ENCODE assay signal across 17 cellular contexts in the genomic region with DNA sequence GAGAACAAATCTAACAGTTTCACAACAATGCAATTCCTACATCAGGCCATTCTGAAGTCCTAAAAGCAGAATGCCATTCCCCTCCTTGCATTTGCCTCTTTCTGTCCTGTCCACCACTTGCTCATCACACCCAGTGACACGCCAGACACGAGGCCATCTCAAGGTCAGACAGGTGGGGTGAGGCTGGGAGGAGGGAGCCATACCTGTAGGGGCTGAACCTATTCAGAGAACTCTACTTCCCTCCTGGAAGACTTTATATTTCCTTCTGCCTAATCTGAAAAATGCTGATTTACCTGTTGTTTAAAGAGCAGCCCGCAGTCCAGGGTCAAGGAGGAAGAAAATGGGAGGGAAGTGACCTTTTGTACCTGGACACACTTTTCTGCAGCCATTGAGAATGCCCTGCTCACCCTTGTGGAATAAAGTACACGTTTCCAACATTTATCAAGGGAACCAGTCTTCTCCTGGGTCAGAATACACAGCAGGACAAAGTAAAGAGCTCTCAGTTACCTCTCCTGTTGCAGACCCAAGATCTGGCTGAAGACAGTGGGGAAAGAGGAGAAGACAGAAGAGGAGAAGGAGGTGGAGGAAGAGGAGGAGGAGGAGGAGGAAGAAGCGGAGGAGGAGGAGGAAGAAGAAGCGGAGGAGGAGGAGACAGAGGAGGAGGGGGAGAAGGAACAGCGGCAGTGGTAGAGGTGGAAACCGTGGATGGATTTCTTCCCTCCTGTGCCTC. TPM values are rescaled to one million over a fixed set of nuclear protein-coding genes. Genes with fewer than 3 reads are reported as not detected.
DNase-seq lines count a peak whose midpoint lies in the region; ATAC-seq and TF ChIP-seq lines count a peak whose summit lies in the region.
"Had no signal": no experiment of that assay in that cellular context is flagged by ENCODE, and none has a peak within 500 bp of the region (broad histone marks: within the 10 kb centered on the region; RNA-seq: fewer than 3 reads in every experiment).

No MANE protein-coding gene starts in this region.

- CTCF ChIA-PET in mammary epithelial cell (lab: Charles Lee; ENCODE audit: low non-redundant PET), result no interaction called here

- H3K4me3 ChIP-seq in breast epithelium (no peak overlapping the region), mammary epithelial cell (replicated peaks in 1 of 3; ENCODE audit: insufficient read depth in 1 of 3, low read depth in 2 of 3, low read length in 3 of 3) (no peak overlapping the region), duodenal mucosa (ENCODE audit: low read depth in 1 of 2, low read length in 2 of 2) (peak overlapping the region; percentile 73 to 75), upper lobe of right lung (no peak overlapping the region), coronary artery (no peak overlapping the region), adrenal gland (no peak overlapping the region)

- no peaks in the 10 kb centered on the region for H4K20me1 ChIP-seq in mammary epithelial cell (ENCODE audit: insufficient read depth, low read length)

- H3K9ac ChIP-seq in mammary epithelial cell (ENCODE audit: insufficient read depth, low read length) (no peak overlapping the region), duodenal mucosa (ENCODE audit: low read depth in 1 of 2, low read length in 2 of 2) (peak overlapping the region in 1 of 2 donors; percentile 86)

- in situ Hi-C loops in mammary epithelial cell (cut with MboI; ENCODE audit: low sequenced_read_pairs in 2 of 2), result no loop called here

- dilution Hi-C loops in mammary epithelial cell (cut with HindIII; ENCODE audit: low sequenced_read_pairs), result loop anchor here (5.0 kb wide), 1 partner anchor 35 kb away; no protein-coding TSS in a partner anchor

- H3K27me3 ChIP-seq in breast epithelium (no peaks in the 10 kb centered on the region), mammary epithelial cell (ENCODE audit: insufficient read depth, low read length) (no peaks in the 10 kb centered on the region), duodenal mucosa (ENCODE audit: control insufficient read depth in 1 of 2, insufficient read depth in 2 of 2, low read length in 2 of 2) (no peaks in the 10 kb centered on the region), upper lobe of right lung (no peaks in the 10 kb centered on the region), adrenal gland (no peaks in the 10 kb centered on the region)

- WGBS in mammary epithelial cell (ENCODE audit: low coverage, missing lambda C conversion rate), result 97% methylated on average over 8 of the region's 8 CpGs
- WGBS in adrenal gland, 4 donors, result 64 to 73% (median 67%) methylated on average over 8 of the region's 8 CpGs

- H3K4me3 Mint-ChIP-seq in naive B cell, result peak overlapping the region; percentile 88 to 100 (median 96)
- H3K4me3 Mint-ChIP-seq: activated CD4-positive, alpha-beta T cell treated with anti-CD3 and anti-CD28 coated beads for 36 hours; activated T-cell treated with anti-CD3 and anti-CD28 coated beads, Interleukin-2, amount 50 U/mL, for 24 hours; natural killer cell treated with Interleukin-12 subunit alpha and Interleukin-12 subunit beta and Interleukin-15 and Interleukin-18, amount 100 ng/mL, for 72 hours had no signal

- DNase-seq in breast epithelium (ENCODE audit: low spot score in 2 of 2) (no peak), mammary epithelial cell (no peak), naive B cell (no peak), upper lobe of right lung (no peak), NCI-H187 (lab: John Stamatoyannopoulos, UW) (no peak), coronary artery (ENCODE audit: low spot score) (no peak), adrenal gland (no peak)
- DNase-seq: activated CD4-positive, alpha-beta T cell treated with anti-CD3 and anti-CD28 coated beads for 36 hours; activated T-cell treated with anti-CD3 and anti-CD28 coated beads, Interleukin-2, amount 50 U/mL, for 24 hours; islet precursor cell; NCI-H1048; NCI-H2227 treated with DMSO at 0.1 percent for 48 hours; PC-3; right cardiac atrium had no signal

- H3K9me3 ChIP-seq in breast epithelium (no peaks in the 10 kb centered on the region), mammary epithelial cell (replicated peaks; ENCODE audit: insufficient read depth, low read length) (no peaks in the 10 kb centered on the region), duodenal mucosa (ENCODE audit: control insufficient read depth in 1 of 2, low read length in 2 of 2) (no peaks in the 10 kb centered on the region), upper lobe of right lung (no peaks in the 10 kb centered on the region), adrenal gland (replicated peaks in 1 of 3) (no peaks in the 10 kb centered on the region)

- no peak for TF ChIP-seq CTCF in breast epithelium (IDR thresholded peaks at IDR 0.05)
- TF ChIP-seq CTCF in mammary epithelial cell (conservative IDR thresholded peaks at IDR 0.05 in 1 of 2, IDR thresholded peaks at IDR 0.05 in 1 of 2; ENCODE audit: extremely low read depth in 1 of 2, insufficient read depth in 1 of 2, low read depth in 1 of 2, low read length in 2 of 2), result no peak
- TF ChIP-seq CTCF in upper lobe of right lung (IDR thresholded peaks at IDR 0.05), result no peak
- no peak for TF ChIP-seq CTCF in coronary artery (IDR thresholded peaks at IDR 0.05)
- no peak for TF ChIP-seq CTCF in adrenal gland (IDR thresholded peaks at IDR 0.05)

- peaks cover 67 to 79% (median 68%) of the 10 kb centered on the region in 3 donors for H3K4me1 Mint-ChIP-seq in naive B cell

- peak overlapping the region; percentile 59 to 64 for H3K27ac ChIP-seq in breast epithelium
- H3K27ac ChIP-seq in mammary epithelial cell (ENCODE audit: insufficient read depth, low read depth, low read length), result no peak overlapping the region
- H3K27ac ChIP-seq in duodenal mucosa (ENCODE audit: low read depth, low read length), result peak overlapping the region; percentile 28
- H3K27ac ChIP-seq in upper lobe of right lung, result peak overlapping the region; percentile 83
- H3K27ac ChIP-seq in coronary artery, result peak overlapping the region in 1 of 2 donors; percentile 50
- peak overlapping the region in 2 of 5 donors; percentile 30 to 36 for H3K27ac ChIP-seq in adrenal gland

- peaks cover 3% of the 10 kb centered on the region for H3K79me2 ChIP-seq in mammary epithelial cell (ENCODE audit: insufficient read depth, low read length)

- intact Hi-C loops in breast epithelium (cut with DNase I; ENCODE audit: low total_unique reads) (no loop called here), mammary epithelial cell (cut with micrococcal nuclease) (no loop called here), upper lobe of right lung (cut with DNase I) (no loop called here), adrenal gland (cut with DNase I) (no loop called here)

- peaks cover 15 to 20% of the 10 kb centered on the region in 2 donors for H3K36me3 Mint-ChIP-seq in naive B cell
- H3K36me3 Mint-ChIP-seq: natural killer cell treated with Interleukin-12 subunit alpha and Interleukin-12 subunit beta and Interleukin-15 and Interleukin-18, amount 100 ng/mL, for 72 hours had no signal

- peaks cover 0 to 4% (median 0%) of the 10 kb centered on the region in 7 donors for H3K9me3 Mint-ChIP-seq in naive B cell
- H3K9me3 Mint-ChIP-seq: activated T-cell treated with anti-CD3 and anti-CD28 coated beads, Interleukin-2, amount 50 U/mL, for 24 hours; natural killer cell treated with Interleukin-12 subunit alpha and Interleukin-12 subunit beta and Interleukin-15 and Interleukin-18, amount 100 ng/mL, for 72 hours had no signal

- H3K36me3 ChIP-seq in breast epithelium, result no peaks in the 10 kb centered on the region
- H3K36me3 ChIP-seq in mammary epithelial cell (ENCODE audit: insufficient read depth, low read length), result no peaks in the 10 kb centered on the region
- H3K36me3 ChIP-seq in duodenal mucosa (ENCODE audit: control insufficient read depth in 1 of 2, insufficient read depth in 2 of 2, low read length in 2 of 2), result no peaks in the 10 kb centered on the region
- H3K36me3 ChIP-seq in upper lobe of right lung, result no peaks in the 10 kb centered on the region
- H3K36me3 ChIP-seq in adrenal gland (replicated peaks in 1 of 2), result no peaks in the 10 kb centered on the region

- no peak overlapping the region for H2AFZ ChIP-seq in mammary epithelial cell (ENCODE audit: low read depth, low read length)

- no TSS peak for BruUV-seq in mammary epithelial cell (replicated peaks; lab: Mats Ljungman, UMichigan)

- H3K4me1 ChIP-seq in breast epithelium, result peaks cover 0 to 8% of the 10 kb centered on the region in 2 donors
- peaks cover 52% of the 10 kb centered on the region for H3K4me1 ChIP-seq in mammary epithelial cell (ENCODE audit: insufficient read depth, low read length)
- peaks cover 37 to 51% of the 10 kb centered on the region in 2 donors for H3K4me1 ChIP-seq in duodenal mucosa (ENCODE audit: control insufficient read depth in 1 of 2, insufficient read depth in 2 of 2, low read length in 2 of 2)
- peaks cover 37% of the 10 kb centered on the region for H3K4me1 ChIP-seq in upper lobe of right lung
- no peaks in the 10 kb centered on the region for H3K4me1 ChIP-seq in adrenal gland (replicated peaks in 1 of 2)

- H3K27me3 Mint-ChIP-seq in naive B cell, result no peaks in the 10 kb centered on the region

- TF ChIP-seq POLR2A in breast epithelium (IDR thresholded peaks at IDR 0.05) (no peak), adrenal gland (IDR thresholded peaks at IDR 0.05) (no peak)

- no peak overlapping the region for H3K4me2 ChIP-seq in mammary epithelial cell (ENCODE audit: insufficient read depth, low read depth, low read length)

- H3K27ac Mint-ChIP-seq in naive B cell, result peak overlapping the region; percentile 87 to 99 (median 98)
- H3K27ac Mint-ChIP-seq: activated CD4-positive, alpha-beta T cell treated with anti-CD3 and anti-CD28 coated beads for 36 hours; activated T-cell treated with anti-CD3 and anti-CD28 coated beads, Interleukin-2, amount 50 U/mL, for 24 hours; natural killer cell treated with Interleukin-12 subunit alpha and Interleukin-12 subunit beta and Interleukin-15 and Interleukin-18, amount 100 ng/mL, for 72 hours had no signal

- no peak for ATAC-seq in naive B cell (ENCODE audit: low read depth in 2 of 2)
- peak; percentile 5 for ATAC-seq in upper lobe of right lung
- ATAC-seq: activated CD4-positive, alpha-beta T cell treated with anti-CD3 and anti-CD28 coated beads for 36 hours; natural killer cell treated with Interleukin-12 subunit alpha and Interleukin-12 subunit beta and Interleukin-15 and Interleukin-18, amount 100 ng/mL, for 72 hours had no signal

RNA-seq across cellular contexts. Expression of a gene that starts 1.1 kb away (rescaled TPM):
- total RNA-seq in breast epithelium, result 10 to 100 TPM in 2 of 3 donors, 1 to 10 TPM in 1; 2.9 to 16.0 (median 13.4) TPM
- 1 to 10 TPM; 5.8 to 9.8 TPM for total RNA-seq in mammary epithelial cell
- 2.9 TPM for polyA plus RNA-seq in mammary epithelial cell
- not detected for polyA minus RNA-seq in mammary epithelial cell
- polyA plus RNA-seq in naive B cell (ENCODE audit: low read depth in 6 of 6), result 100 to 1,000 TPM; 152 to 280 (median 196) TPM
- 8.8 TPM for total RNA-seq in upper lobe of right lung
- 1 to 10 TPM in 7 of 8 donors, under 1 TPM in 1; 0.72 to 8.5 (median 4.2) TPM for total RNA-seq in adrenal gland
- polyA plus RNA-seq in adrenal gland, result 1 to 10 TPM; 1.9 to 4.2 (median 2.6) TPM
- total RNA-seq: activated CD4-positive, alpha-beta T cell treated with anti-CD3 and anti-CD28 coated beads for 36 hours; PC-3 had no signal

RNA-seq across cellular contexts. Expression of a gene that starts 31.8 kb away (rescaled TPM):
- total RNA-seq in breast epithelium (not detected), mammary epithelial cell (not detected), upper lobe of right lung (not detected), adrenal gland (not detected)
- polyA plus RNA-seq in mammary epithelial cell (not detected), naive B cell (ENCODE audit: low read depth in 6 of 6) (under 1 TPM in 1 of 6 donors, not detected in 5; 0.21 TPM), adrenal gland (not detected)
- not detected for polyA minus RNA-seq in mammary epithelial cell
- total RNA-seq: activated CD4-positive, alpha-beta T cell treated with anti-CD3 and anti-CD28 coated beads for 36 hours; frontal cortex; natural killer cell treated with Interleukin-12 subunit alpha and Interleukin-12 subunit beta and Interleukin-15 and Interleukin-18, amount 100 ng/mL, for 72 hours; PC-3; right cardiac atrium had no signal
- polyA plus RNA-seq: right cardiac atrium had no signal

Comparison
In these comparisons a context has a peak if more than half of its experiments do, and no peak if none do; other contexts are left out.
1. H3K4me3 ChIP-seq: peak in duodenal mucosa (2 of 2); none in breast epithelium (0 of 3), mammary epithelial cell (0 of 3), upper lobe of right lung (single experiment), coronary artery (single experiment) and adrenal gland (0 of 4).